Comparison of ENCODE assay signal across 8 cellular contexts in genomic region chr20:36808317-36809257, GRCh38. TPM values are rescaled to one million over a fixed set of nuclear protein-coding genes. Genes with fewer than 3 reads are reported as not detected.
A peak's percentile ranks its signal among the peaks of the same experiment; 100 is the strongest.
DNase-seq lines count a peak whose midpoint lies in the region; ATAC-seq and TF ChIP-seq lines count a peak whose summit lies in the region.

No MANE protein-coding gene starts in this region.

- H3K27ac ChIP-seq in Peyer's patch (peak overlapping the region in 3 of 4 donors; percentile 32 to 74 (median 63)), vagina (no peak overlapping the region)

- H3K27me3 Mint-ChIP-seq in activated T-cell treated with anti-CD3 and anti-CD28 coated beads, Interleukin-2, amount 50 U/mL, for 72 hours (ENCODE audit: low read depth): no peaks in the 10 kb centered on the region

- TF ChIP-seq CTCF in Peyer's patch (IDR thresholded peaks at IDR 0.05): peak; percentile 27 to 86 (median 79)
- peak in 2 of 3 experiments; percentile 27 to 46 for TF ChIP-seq CTCF in vagina (IDR thresholded peaks at IDR 0.05)

- peaks cover 8% of the 10 kb centered on the region for H3K4me1 Mint-ChIP-seq in activated T-cell treated with anti-CD3 and anti-CD28 coated beads, Interleukin-2, amount 50 U/mL, for 72 hours (ENCODE audit: low read depth)

- H3K27me3 ChIP-seq in Peyer's patch (no peaks in the 10 kb centered on the region), vagina (no peaks in the 10 kb centered on the region)

- H3K36me3 ChIP-seq in Peyer's patch: peaks cover 0 to 47% (median 0%) of the 10 kb centered on the region in 3 donors
- peaks cover 0 to 65% of the 10 kb centered on the region in 2 donors for H3K36me3 ChIP-seq in vagina

- ATAC-seq in activated T-cell treated with anti-CD3 and anti-CD28 coated beads, Interleukin-2, amount 50 U/mL, for 72 hours (replicated peaks in 1 of 2): peak; percentile 69 to 70
- no peak for ATAC-seq in GM18498 (IDR thresholded peaks at IDR 0.05; ENCODE audit: unreplicated experiment)

- H3K36me3 Mint-ChIP-seq in activated T-cell treated with anti-CD3 and anti-CD28 coated beads, Interleukin-2, amount 50 U/mL, for 72 hours (ENCODE audit: insufficient read depth in 2 of 2): no peaks in the 10 kb centered on the region

- no peak overlapping the region for H3K27ac Mint-ChIP-seq in activated T-cell treated with anti-CD3 and anti-CD28 coated beads, Interleukin-2, amount 50 U/mL, for 72 hours

- DNase-seq in NCI-H446 (lab: John Stamatoyannopoulos, UW) (peak; percentile 22 to 61), NCI-H446 treated with DMSO at 0.1 percent for 48 hours (lab: John Stamatoyannopoulos, UW) (no peak), Peyer's patch (peak; percentile 74 to 92 (median 86)), fibroblast of the conjunctiva (ENCODE audit: low read depth) (peak; percentile 53), posterior vena cava (ENCODE audit: low spot score) (peak; percentile 89), vagina (ENCODE audit: extremely low spot score in 2 of 2) (no peak)
- DNase-seq in activated T-cell treated with anti-CD3 and anti-CD28 coated beads, Interleukin-2, amount 50 U/mL, for 72 hours: peak; percentile 77 to 80

- no peak overlapping the region for H3K4me3 Mint-ChIP-seq in activated T-cell treated with anti-CD3 and anti-CD28 coated beads, Interleukin-2, amount 50 U/mL, for 72 hours

- H3K4me3 ChIP-seq in Peyer's patch (no peak overlapping the region), vagina (no peak overlapping the region)

- TF ChIP-seq POLR2A in Peyer's patch (IDR thresholded peaks at IDR 0.05) (peak in 1 of 2 donors; percentile 52), vagina (IDR thresholded peaks at IDR 0.05) (no peak)

- intact Hi-C loops in posterior vena cava (cut with DNase I) (no loop called here), vagina (cut with DNase I) (no loop called here)

- no peaks in the 10 kb centered on the region for H3K9me3 ChIP-seq in Peyer's patch
- H3K9me3 ChIP-seq in vagina: no peaks in the 10 kb centered on the region

- H3K9me3 Mint-ChIP-seq in activated T-cell treated with anti-CD3 and anti-CD28 coated beads, Interleukin-2, amount 50 U/mL, for 72 hours: no peaks in the 10 kb centered on the region

- H3K4me1 ChIP-seq in Peyer's patch (no peaks in the 10 kb centered on the region), vagina (peaks cover 15% of the 10 kb centered on the region)

RNA-seq across cellular contexts. Expression of gene DSN1, which starts 35.0 kb away (rescaled TPM):
- total RNA-seq in Peyer's patch (10 to 100 TPM in 3 of 4 donors, 1 to 10 TPM in 1; 7.5 to 26.4 (median 13.3) TPM), posterior vena cava (1 to 10 TPM; 7.1 to 7.2 TPM), vagina (4.7 TPM)
- 10 to 100 TPM; 30.2 to 35.9 TPM for total RNA-seq in activated T-cell treated with anti-CD3 and anti-CD28 coated beads, Interleukin-2, amount 50 U/mL, for 72 hours

Comparison
In these comparisons a context has a peak if more than half of its experiments do, and no peak if none do; other contexts are left out.
1. DNase-seq: peak in NCI-H446 (2 of 2), Peyer's patch (3 of 3), activated T-cell treated with anti-CD3 and anti-CD28 coated beads, Interleukin-2, amount 50 U/mL, for 72 hours (2 of 2), fibroblast of the conjunctiva (single experiment) and posterior vena cava (single experiment); none in NCI-H446 treated with DMSO at 0.1 percent for 48 hours (single experiment) and vagina (0 of 2).